ENCODE assay signal across 9 cellular contexts in the genomic region with DNA sequence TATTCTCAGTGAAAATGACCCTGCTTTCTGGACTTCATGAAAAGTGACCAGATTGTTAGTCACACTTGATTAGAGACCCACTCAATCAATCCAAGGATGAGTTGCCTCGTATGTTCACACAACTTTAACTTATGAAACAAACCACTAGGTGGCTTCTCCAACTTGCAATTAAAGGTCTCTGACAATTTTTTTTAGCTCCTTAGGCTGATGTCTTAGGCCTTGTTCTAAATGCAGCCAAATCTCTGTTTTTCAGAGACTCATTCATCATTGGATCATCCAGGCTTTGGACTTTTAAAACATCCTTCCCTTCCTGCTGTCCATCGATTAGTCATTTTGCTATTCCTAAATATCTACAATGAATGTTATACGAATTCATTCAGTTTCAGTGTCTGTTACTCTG.
DNase-seq lines count a peak whose midpoint lies in the region; ATAC-seq, FAIRE-seq and TF ChIP-seq lines count a peak whose summit lies in the region.
"Had no signal": no experiment of that assay in that cellular context is flagged by ENCODE, and none has a peak within 500 bp of the region (broad histone marks: within the 10 kb centered on the region; RNA-seq: fewer than 3 reads in every experiment).

No MANE protein-coding gene starts in this region.

- H3K36me3 ChIP-seq in GM06990 (ENCODE audit: control insufficient read depth, insufficient read depth, low read length) (peaks cover 4% of the 10 kb centered on the region), Karpas-422 (ENCODE audit: insufficient read depth, low read length) (no peaks in the 10 kb centered on the region)

- no peak overlapping the region for H3K9ac ChIP-seq in Karpas-422 (ENCODE audit: low read length)

- peak; percentile 76 to 91; a peak in 5 of 6 replicates for ATAC-seq in A549
- peak; percentile 84 for ATAC-seq in activated CD8-positive, alpha-beta T cell treated with anti-CD3 and anti-CD28 coated beads for 36 hours

- H3K36me3 Mint-ChIP-seq in activated CD8-positive, alpha-beta T cell treated with anti-CD3 and anti-CD28 coated beads for 36 hours (ENCODE audit: low read depth): peaks cover under 1% of the 10 kb centered on the region

- H3K4me3 ChIP-seq in A549 (no peak overlapping the region), GM06990 (replicated peaks; ENCODE audit: low read depth, low read length) (no peak overlapping the region), Karpas-422 (ENCODE audit: low read length) (no peak overlapping the region)

- peak; percentile 27 to 54 for DNase-seq in A549 (ENCODE audit: low read depth in 1 of 2, low spot score in 1 of 2)
- DNase-seq in GM06990 (ENCODE audit: extremely low read depth, insufficient read length): peak; percentile 22
- DNase-seq in H4 (ENCODE audit: low spot score): peak; percentile 23
- DNase-seq in Karpas-422: peak; percentile 77
- DNase-seq in activated CD8-positive, alpha-beta T cell treated with anti-CD3 and anti-CD28 coated beads for 36 hours: no peak
- peak; percentile 36 for DNase-seq in kidney glomerular epithelial cell (lab: John Stamatoyannopoulos, UW)
- DNase-seq in stimulated activated CD4-positive, alpha-beta T cell treated with anti-CD3 and anti-CD28 coated beads, Interleukin-2, amount 100 ng/mL, for 24 hours: no peak
- no peak for DNase-seq in NCI-H1417 treated with DMSO at 0.1 percent for 48 hours (lab: John Stamatoyannopoulos, UW)

- no peak overlapping the region for H2AFZ ChIP-seq in Karpas-422 (ENCODE audit: low read length)

- H3K79me2 ChIP-seq in Karpas-422 (ENCODE audit: low read length): no peaks in the 10 kb centered on the region

- H3K27ac ChIP-seq in A549: no peak overlapping the region
- no peak overlapping the region for H3K27ac ChIP-seq in Karpas-422 (ENCODE audit: low read length)

- H4K20me1 ChIP-seq in Karpas-422 (ENCODE audit: insufficient read depth, low read depth, low read length): no peaks in the 10 kb centered on the region

- intact Hi-C loops in activated CD8-positive, alpha-beta T cell treated with anti-CD3 and anti-CD28 coated beads for 36 hours (cut with micrococcal nuclease): loop anchor here (1.0 to 5.0 kb wide), 2 partner anchors 57 to 73 kb away; no protein-coding TSS in a partner anchor

- POLR2A ChIA-PET in A549 (lab: Yijun Ruan, JAX): no interaction called here
- POLR2A ChIA-PET in activated CD8-positive, alpha-beta T cell treated with anti-CD3 and anti-CD28 coated beads for 36 hours (lab: Charles Lee): no interaction called here

- H3K4me1 Mint-ChIP-seq in activated CD8-positive, alpha-beta T cell treated with anti-CD3 and anti-CD28 coated beads for 36 hours (ENCODE audit: low read depth): peaks cover 2% of the 10 kb centered on the region

- WGBS in A549 (ENCODE audit: missing lambda C conversion rate): 37% methylated on average over 3 of the region's 3 CpGs

- CTCF ChIA-PET in A549 (lab: Yijun Ruan, JAX): interaction anchor here (0.6 to 5.2 kb wide), 22 partner anchors 8 to 1437 kb away, joined by 3 to 55 read pairs (median 4); a partner anchor contains a TSS
- CTCF ChIA-PET in activated CD8-positive, alpha-beta T cell treated with anti-CD3 and anti-CD28 coated beads for 36 hours (lab: Charles Lee): interaction anchor here (0.6 to 4.4 kb wide), 23 partner anchors 9 to 110 kb away, joined by 3 to 89 read pairs (median 4); no protein-coding TSS in a partner anchor

- no peaks in the 10 kb centered on the region for H3K27me3 Mint-ChIP-seq in activated CD8-positive, alpha-beta T cell treated with anti-CD3 and anti-CD28 coated beads for 36 hours
- H3K27me3 Mint-ChIP-seq: IgD-negative memory B cell had no signal

- H3K27ac Mint-ChIP-seq in activated CD8-positive, alpha-beta T cell treated with anti-CD3 and anti-CD28 coated beads for 36 hours: no peak overlapping the region

- TF ChIP-seq CTCF in A549 (IDR thresholded peaks at IDR 0.05) (peak; percentile 77), GM06990 (IDR thresholded peaks at IDR 0.05; ENCODE audit: insufficient read depth, low read length, poor library complexity, severe bottlenecking) (peak; percentile 51)
- peak; percentile 5 for TF ChIP-seq CTCF in activated CD8-positive, alpha-beta T cell treated with anti-CD3 and anti-CD28 coated beads for 36 hours (IDR thresholded peaks at IDR 0.05)

- TF ChIP-seq POLR2A in A549 (IDR thresholded peaks at IDR 0.05; ENCODE audit: low read length): no peak

- TF ChIP-seq EP300 in A549 (IDR thresholded peaks at IDR 0.05): no peak

- H3K9me3 Mint-ChIP-seq in activated CD8-positive, alpha-beta T cell treated with anti-CD3 and anti-CD28 coated beads for 36 hours: no peaks in the 10 kb centered on the region
- H3K9me3 Mint-ChIP-seq: IgD-negative memory B cell had no signal

- H3K9me3 ChIP-seq in A549: no peaks in the 10 kb centered on the region
- no peaks in the 10 kb centered on the region for H3K9me3 ChIP-seq in Karpas-422 (ENCODE audit: low read length)

- no peaks in the 10 kb centered on the region for H3K4me1 ChIP-seq in A549
- H3K4me1 ChIP-seq in Karpas-422 (ENCODE audit: low read length): no peaks in the 10 kb centered on the region

- H3K27me3 ChIP-seq in GM06990 (replicated peaks; ENCODE audit: control insufficient read depth, insufficient read depth, low read length): no peaks in the 10 kb centered on the region
- H3K27me3 ChIP-seq in Karpas-422 (ENCODE audit: low read length): no peaks in the 10 kb centered on the region

- TF ChIP-seq RAD21 in A549 (conservative IDR thresholded peaks at IDR 0.05 in 1 of 2, IDR thresholded peaks at IDR 0.05 in 1 of 2): peak; percentile 69 to 75

- no peak for FAIRE-seq in A549 (lab: Jason Lieb, UNC)

- H3K4me3 Mint-ChIP-seq in activated CD8-positive, alpha-beta T cell treated with anti-CD3 and anti-CD28 coated beads for 36 hours: no peak overlapping the region
- H3K4me3 Mint-ChIP-seq: IgD-negative memory B cell had no signal

- H3K9me2 ChIP-seq in Karpas-422 (replicated peaks; ENCODE audit: insufficient read depth, low read length): no peaks in the 10 kb centered on the region

- no peak overlapping the region for H3K4me2 ChIP-seq in A549
- H3K4me2 ChIP-seq in Karpas-422 (ENCODE audit: low read depth, low read length, poor library complexity, severe bottlenecking): no peak overlapping the region

TF ChIP-seq in A549, 52 proteins besides CTCF, POLR2A, EP300 and RAD21:
- TF ChIP-seq HEYL (CRISPR knock-in tag; IDR thresholded peaks at IDR 0.05) (no peak), SMC3 (IDR thresholded peaks at IDR 0.05) (peak; percentile 71), RARB (CRISPR knock-in tag; IDR thresholded peaks at IDR 0.05) (no peak)
TF ChIP-seq in A549: peak in this region for 1.

Comparison
In these comparisons a context has a peak if more than half of its experiments do, and no peak if none do; other contexts are left out.
1. DNase-seq: peak in A549 (2 of 2), GM06990 (single experiment), H4 (single experiment), Karpas-422 (single experiment) and kidney glomerular epithelial cell (single experiment); none in activated CD8-positive, alpha-beta T cell treated with anti-CD3 and anti-CD28 coated beads for 36 hours (single experiment), stimulated activated CD4-positive, alpha-beta T cell treated with anti-CD3 and anti-CD28 coated beads, Interleukin-2, amount 100 ng/mL, for 24 hours (0 of 2) and NCI-H1417 treated with DMSO at 0.1 percent for 48 hours (single experiment).
2. CTCF ChIP-seq: peak in every context shown above with its lines; median percentile 77 in A549; 51 in GM06990; 5 in activated CD8-positive, alpha-beta T cell treated with anti-CD3 and anti-CD28 coated beads for 36 hours.